ENCODE assay signal across 1 cellular context in the genomic region with DNA sequence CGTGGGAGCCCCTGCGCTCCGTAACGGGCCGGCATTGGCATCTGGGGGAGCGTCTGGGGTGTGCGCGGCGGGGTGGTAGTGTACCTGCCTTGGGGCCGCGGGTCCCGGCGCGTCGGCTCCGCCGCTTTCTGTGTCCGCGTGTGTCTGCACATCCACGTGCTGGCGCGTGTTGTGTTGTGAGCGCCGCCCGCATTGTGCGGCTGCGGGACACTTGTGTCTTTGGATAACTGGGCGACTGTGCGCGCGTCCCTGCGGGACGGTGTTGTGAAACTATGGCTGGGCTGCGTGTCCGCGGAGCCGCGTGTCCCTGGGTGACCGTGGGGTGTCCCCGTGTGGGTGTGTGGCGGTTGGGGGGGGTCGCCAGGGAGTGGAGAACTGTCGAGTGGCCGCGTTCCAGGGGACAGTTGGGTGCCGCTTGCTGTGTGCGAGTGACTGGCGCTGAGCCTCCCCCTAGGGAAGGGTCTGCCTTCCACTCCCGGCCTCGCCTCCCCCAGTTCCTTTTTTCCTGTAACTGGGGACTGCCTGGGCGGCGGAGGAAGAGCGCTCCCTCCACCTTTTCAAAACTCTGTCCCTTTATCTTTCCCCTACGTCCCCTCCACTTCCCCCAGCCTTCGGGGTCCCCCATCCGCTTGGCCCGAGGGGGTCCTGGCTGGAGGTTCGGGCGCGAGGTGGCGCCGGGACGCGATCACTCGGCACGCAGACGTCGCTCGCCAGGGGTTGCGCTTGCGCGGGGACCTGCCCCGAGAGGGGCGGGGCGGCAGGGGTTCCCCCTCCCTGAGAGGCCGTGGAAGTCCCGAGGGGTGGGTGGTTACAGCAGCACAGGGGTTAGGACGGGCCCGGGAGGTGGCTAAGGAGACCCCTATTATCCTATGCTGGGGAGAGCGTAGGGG.
A peak's percentile ranks its signal among the peaks of the same experiment; 100 is the strongest.
TF ChIP-seq lines count a peak whose summit lies in the region.

No MANE protein-coding gene starts in this region.

TF ChIP-seq in HepG2, 621 proteins besides CTCF, POLR2A, EP300 and RAD21 (continued from another document and continues in another):
- TF ChIP-seq, protein P1, sequence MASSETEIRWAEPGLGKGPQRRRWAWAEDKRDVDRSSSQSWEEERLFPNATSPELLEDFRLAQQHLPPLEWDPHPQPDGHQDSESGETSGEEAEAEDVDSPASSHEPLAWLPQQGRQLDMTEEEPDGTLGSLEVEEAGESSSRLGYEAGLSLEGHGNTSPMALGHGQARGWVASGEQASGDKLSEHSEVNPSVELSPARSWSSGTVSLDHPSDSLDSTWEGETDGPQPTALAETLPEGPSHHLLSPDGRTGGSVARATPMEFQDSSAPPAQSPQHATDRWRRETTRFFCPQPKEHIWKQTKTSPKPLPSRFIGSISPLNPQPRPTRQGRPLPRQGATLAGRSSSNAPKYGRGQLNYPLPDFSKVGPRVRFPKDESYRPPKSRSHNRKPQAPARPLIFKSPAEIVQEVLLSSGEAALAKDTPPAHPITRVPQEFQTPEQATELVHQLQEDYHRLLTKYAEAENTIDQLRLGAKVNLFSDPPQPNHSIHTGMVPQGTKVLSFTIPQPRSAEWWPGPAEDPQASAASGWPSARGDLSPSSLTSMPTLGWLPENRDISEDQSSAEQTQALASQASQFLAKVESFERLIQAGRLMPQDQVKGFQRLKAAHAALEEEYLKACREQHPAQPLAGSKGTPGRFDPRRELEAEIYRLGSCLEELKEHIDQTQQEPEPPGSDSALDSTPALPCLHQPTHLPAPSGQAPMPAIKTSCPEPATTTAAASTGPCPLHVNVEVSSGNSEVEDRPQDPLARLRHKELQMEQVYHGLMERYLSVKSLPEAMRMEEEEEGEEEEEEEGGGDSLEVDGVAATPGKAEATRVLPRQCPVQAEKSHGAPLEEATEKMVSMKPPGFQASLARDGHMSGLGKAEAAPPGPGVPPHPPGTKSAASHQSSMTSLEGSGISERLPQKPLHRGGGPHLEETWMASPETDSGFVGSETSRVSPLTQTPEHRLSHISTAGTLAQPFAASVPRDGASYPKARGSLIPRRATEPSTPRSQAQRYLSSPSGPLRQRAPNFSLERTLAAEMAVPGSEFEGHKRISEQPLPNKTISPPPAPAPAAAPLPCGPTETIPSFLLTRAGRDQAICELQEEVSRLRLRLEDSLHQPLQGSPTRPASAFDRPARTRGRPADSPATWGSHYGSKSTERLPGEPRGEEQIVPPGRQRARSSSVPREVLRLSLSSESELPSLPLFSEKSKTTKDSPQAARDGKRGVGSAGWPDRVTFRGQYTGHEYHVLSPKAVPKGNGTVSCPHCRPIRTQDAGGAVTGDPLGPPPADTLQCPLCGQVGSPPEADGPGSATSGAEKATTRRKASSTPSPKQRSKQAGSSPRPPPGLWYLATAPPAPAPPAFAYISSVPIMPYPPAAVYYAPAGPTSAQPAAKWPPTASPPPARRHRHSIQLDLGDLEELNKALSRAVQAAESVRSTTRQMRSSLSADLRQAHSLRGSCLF (CRISPR knock-in tag; IDR thresholded peaks at IDR 0.05; ENCODE audit: borderline replicate concordance) = no peak
- TF ChIP-seq CEBPB (IDR thresholded peaks at IDR 0.05; ENCODE audit: borderline replicate concordance, low read depth, low read length) = no peak
- TF ChIP-seq JUN (CRISPR knock-in tag; IDR thresholded peaks at IDR 0.05) = no peak
- no peak for TF ChIP-seq HOXA5 (CRISPR knock-in tag; IDR thresholded peaks at IDR 0.05)
- TF ChIP-seq, protein P2, sequence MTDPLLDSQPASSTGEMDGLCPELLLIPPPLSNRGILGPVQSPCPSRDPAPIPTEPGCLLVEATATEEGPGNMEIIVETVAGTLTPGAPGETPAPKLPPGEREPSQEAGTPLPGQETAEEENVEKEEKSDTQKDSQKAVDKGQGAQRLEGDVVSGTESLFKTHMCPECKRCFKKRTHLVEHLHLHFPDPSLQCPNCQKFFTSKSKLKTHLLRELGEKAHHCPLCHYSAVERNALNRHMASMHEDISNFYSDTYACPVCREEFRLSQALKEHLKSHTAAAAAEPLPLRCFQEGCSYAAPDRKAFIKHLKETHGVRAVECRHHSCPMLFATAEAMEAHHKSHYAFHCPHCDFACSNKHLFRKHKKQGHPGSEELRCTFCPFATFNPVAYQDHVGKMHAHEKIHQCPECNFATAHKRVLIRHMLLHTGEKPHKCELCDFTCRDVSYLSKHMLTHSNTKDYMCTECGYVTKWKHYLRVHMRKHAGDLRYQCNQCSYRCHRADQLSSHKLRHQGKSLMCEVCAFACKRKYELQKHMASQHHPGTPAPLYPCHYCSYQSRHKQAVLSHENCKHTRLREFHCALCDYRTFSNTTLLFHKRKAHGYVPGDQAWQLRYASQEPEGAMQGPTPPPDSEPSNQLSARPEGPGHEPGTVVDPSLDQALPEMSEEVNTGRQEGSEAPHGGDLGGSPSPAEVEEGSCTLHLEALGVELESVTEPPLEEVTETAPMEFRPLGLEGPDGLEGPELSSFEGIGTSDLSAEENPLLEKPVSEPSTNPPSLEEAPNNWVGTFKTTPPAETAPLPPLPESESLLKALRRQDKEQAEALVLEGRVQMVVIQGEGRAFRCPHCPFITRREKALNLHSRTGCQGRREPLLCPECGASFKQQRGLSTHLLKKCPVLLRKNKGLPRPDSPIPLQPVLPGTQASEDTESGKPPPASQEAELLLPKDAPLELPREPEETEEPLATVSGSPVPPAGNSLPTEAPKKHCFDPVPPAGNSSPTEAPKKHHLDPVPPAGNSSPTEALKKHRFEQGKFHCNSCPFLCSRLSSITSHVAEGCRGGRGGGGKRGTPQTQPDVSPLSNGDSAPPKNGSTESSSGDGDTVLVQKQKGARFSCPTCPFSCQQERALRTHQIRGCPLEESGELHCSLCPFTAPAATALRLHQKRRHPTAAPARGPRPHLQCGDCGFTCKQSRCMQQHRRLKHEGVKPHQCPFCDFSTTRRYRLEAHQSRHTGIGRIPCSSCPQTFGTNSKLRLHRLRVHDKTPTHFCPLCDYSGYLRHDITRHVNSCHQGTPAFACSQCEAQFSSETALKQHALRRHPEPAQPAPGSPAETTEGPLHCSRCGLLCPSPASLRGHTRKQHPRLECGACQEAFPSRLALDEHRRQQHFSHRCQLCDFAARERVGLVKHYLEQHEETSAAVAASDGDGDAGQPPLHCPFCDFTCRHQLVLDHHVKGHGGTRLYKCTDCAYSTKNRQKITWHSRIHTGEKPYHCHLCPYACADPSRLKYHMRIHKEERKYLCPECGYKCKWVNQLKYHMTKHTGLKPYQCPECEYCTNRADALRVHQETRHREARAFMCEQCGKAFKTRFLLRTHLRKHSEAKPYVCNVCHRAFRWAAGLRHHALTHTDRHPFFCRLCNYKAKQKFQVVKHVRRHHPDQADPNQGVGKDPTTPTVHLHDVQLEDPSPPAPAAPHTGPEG (CRISPR knock-in tag; IDR thresholded peaks at IDR 0.05) = peak; percentile 69
- no peak for TF ChIP-seq NFYC (CRISPR knock-in tag; IDR thresholded peaks at IDR 0.05)
- TF ChIP-seq ZNF749 (CRISPR knock-in tag; IDR thresholded peaks at IDR 0.05; ENCODE audit: borderline replicate concordance) = no peak
- TF ChIP-seq, protein P3, sequence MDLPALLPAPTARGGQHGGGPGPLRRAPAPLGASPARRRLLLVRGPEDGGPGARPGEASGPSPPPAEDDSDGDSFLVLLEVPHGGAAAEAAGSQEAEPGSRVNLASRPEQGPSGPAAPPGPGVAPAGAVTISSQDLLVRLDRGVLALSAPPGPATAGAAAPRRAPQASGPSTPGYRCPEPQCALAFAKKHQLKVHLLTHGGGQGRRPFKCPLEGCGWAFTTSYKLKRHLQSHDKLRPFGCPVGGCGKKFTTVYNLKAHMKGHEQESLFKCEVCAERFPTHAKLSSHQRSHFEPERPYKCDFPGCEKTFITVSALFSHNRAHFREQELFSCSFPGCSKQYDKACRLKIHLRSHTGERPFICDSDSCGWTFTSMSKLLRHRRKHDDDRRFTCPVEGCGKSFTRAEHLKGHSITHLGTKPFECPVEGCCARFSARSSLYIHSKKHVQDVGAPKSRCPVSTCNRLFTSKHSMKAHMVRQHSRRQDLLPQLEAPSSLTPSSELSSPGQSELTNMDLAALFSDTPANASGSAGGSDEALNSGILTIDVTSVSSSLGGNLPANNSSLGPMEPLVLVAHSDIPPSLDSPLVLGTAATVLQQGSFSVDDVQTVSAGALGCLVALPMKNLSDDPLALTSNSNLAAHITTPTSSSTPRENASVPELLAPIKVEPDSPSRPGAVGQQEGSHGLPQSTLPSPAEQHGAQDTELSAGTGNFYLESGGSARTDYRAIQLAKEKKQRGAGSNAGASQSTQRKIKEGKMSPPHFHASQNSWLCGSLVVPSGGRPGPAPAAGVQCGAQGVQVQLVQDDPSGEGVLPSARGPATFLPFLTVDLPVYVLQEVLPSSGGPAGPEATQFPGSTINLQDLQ (CRISPR knock-in tag; IDR thresholded peaks at IDR 0.05) = peak; percentile 73; the same call in 1 of the 2 replicates
- no peak for TF ChIP-seq CEBPG (CRISPR knock-in tag; IDR thresholded peaks at IDR 0.05)
- no peak for TF ChIP-seq ONECUT2 (CRISPR knock-in tag; IDR thresholded peaks at IDR 0.05)
- TF ChIP-seq NFATC3 (CRISPR knock-in tag; IDR thresholded peaks at IDR 0.05) = 0 out of 2 replicates have a peak, but pooled peaks have one; percentile 51
- TF ChIP-seq SYNCRIP (IDR thresholded peaks at IDR 0.05; ENCODE audit: insufficient read depth, low read depth, low read length) = no peak
- TF ChIP-seq, protein P4, sequence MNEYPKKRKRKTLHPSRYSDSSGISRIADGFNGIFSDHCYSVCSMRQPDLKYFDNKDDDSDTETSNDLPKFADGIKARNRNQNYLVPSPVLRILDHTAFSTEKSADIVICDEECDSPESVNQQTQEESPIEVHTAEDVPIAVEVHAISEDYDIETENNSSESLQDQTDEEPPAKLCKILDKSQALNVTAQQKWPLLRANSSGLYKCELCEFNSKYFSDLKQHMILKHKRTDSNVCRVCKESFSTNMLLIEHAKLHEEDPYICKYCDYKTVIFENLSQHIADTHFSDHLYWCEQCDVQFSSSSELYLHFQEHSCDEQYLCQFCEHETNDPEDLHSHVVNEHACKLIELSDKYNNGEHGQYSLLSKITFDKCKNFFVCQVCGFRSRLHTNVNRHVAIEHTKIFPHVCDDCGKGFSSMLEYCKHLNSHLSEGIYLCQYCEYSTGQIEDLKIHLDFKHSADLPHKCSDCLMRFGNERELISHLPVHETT (CRISPR knock-in tag; conservative IDR thresholded peaks at IDR 0.05) = no peak
- no peak for TF ChIP-seq ZFAT (CRISPR knock-in tag; conservative IDR thresholded peaks at IDR 0.05)
- TF ChIP-seq, protein P5, sequence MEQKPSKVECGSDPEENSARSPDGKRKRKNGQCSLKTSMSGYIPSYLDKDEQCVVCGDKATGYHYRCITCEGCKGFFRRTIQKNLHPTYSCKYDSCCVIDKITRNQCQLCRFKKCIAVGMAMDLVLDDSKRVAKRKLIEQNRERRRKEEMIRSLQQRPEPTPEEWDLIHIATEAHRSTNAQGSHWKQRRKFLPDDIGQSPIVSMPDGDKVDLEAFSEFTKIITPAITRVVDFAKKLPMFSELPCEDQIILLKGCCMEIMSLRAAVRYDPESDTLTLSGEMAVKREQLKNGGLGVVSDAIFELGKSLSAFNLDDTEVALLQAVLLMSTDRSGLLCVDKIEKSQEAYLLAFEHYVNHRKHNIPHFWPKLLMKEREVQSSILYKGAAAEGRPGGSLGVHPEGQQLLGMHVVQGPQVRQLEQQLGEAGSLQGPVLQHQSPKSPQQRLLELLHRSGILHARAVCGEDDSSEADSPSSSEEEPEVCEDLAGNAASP (CRISPR knock-in tag; IDR thresholded peaks at IDR 0.05; ENCODE audit: borderline replicate concordance) = no peak
- TF ChIP-seq, protein P6, sequence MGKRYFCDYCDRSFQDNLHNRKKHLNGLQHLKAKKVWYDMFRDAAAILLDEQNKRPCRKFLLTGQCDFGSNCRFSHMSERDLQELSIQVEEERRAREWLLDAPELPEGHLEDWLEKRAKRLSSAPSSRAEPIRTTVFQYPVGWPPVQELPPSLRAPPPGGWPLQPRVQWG (CRISPR knock-in tag; IDR thresholded peaks at IDR 0.05; ENCODE audit: borderline replicate concordance, low read depth) = no peak
- no peak for TF ChIP-seq ZNF713 (CRISPR knock-in tag; IDR thresholded peaks at IDR 0.05)
- TF ChIP-seq, protein P7, sequence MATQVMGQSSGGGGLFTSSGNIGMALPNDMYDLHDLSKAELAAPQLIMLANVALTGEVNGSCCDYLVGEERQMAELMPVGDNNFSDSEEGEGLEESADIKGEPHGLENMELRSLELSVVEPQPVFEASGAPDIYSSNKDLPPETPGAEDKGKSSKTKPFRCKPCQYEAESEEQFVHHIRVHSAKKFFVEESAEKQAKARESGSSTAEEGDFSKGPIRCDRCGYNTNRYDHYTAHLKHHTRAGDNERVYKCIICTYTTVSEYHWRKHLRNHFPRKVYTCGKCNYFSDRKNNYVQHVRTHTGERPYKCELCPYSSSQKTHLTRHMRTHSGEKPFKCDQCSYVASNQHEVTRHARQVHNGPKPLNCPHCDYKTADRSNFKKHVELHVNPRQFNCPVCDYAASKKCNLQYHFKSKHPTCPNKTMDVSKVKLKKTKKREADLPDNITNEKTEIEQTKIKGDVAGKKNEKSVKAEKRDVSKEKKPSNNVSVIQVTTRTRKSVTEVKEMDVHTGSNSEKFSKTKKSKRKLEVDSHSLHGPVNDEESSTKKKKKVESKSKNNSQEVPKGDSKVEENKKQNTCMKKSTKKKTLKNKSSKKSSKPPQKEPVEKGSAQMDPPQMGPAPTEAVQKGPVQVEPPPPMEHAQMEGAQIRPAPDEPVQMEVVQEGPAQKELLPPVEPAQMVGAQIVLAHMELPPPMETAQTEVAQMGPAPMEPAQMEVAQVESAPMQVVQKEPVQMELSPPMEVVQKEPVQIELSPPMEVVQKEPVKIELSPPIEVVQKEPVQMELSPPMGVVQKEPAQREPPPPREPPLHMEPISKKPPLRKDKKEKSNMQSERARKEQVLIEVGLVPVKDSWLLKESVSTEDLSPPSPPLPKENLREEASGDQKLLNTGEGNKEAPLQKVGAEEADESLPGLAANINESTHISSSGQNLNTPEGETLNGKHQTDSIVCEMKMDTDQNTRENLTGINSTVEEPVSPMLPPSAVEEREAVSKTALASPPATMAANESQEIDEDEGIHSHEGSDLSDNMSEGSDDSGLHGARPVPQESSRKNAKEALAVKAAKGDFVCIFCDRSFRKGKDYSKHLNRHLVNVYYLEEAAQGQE (IDR thresholded peaks at IDR 0.05; ENCODE audit: borderline replicate concordance in 1 of 2, low read depth in 1 of 2, low read length in 2 of 2) = no peak
- TF ChIP-seq ZNF468 (CRISPR knock-in tag; IDR thresholded peaks at IDR 0.05) = no peak
- peak; percentile 57; the same call in 1 of the 2 replicates for TF ChIP-seq DMAP1 (CRISPR knock-in tag; IDR thresholded peaks at IDR 0.05)
- TF ChIP-seq, protein P8, sequence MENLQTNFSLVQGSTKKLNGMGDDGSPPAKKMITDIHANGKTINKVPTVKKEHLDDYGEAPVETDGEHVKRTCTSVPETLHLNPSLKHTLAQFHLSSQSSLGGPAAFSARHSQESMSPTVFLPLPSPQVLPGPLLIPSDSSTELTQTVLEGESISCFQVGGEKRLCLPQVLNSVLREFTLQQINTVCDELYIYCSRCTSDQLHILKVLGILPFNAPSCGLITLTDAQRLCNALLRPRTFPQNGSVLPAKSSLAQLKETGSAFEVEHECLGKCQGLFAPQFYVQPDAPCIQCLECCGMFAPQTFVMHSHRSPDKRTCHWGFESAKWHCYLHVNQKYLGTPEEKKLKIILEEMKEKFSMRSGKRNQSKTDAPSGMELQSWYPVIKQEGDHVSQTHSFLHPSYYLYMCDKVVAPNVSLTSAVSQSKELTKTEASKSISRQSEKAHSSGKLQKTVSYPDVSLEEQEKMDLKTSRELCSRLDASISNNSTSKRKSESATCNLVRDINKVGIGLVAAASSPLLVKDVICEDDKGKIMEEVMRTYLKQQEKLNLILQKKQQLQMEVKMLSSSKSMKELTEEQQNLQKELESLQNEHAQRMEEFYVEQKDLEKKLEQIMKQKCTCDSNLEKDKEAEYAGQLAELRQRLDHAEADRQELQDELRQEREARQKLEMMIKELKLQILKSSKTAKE (CRISPR knock-in tag; IDR thresholded peaks at IDR 0.05; ENCODE audit: borderline replicate concordance) = 0 out of 2 replicates have a peak, but pooled peaks have one; percentile 14
- 0 out of 2 replicates have a peak, but pooled peaks have one; percentile 35 for TF ChIP-seq ARNT2 (CRISPR knock-in tag; IDR thresholded peaks at IDR 0.05; ENCODE audit: low read depth)
